Comparison of ENCODE assay signal across 8 cellular contexts in the genomic region with DNA sequence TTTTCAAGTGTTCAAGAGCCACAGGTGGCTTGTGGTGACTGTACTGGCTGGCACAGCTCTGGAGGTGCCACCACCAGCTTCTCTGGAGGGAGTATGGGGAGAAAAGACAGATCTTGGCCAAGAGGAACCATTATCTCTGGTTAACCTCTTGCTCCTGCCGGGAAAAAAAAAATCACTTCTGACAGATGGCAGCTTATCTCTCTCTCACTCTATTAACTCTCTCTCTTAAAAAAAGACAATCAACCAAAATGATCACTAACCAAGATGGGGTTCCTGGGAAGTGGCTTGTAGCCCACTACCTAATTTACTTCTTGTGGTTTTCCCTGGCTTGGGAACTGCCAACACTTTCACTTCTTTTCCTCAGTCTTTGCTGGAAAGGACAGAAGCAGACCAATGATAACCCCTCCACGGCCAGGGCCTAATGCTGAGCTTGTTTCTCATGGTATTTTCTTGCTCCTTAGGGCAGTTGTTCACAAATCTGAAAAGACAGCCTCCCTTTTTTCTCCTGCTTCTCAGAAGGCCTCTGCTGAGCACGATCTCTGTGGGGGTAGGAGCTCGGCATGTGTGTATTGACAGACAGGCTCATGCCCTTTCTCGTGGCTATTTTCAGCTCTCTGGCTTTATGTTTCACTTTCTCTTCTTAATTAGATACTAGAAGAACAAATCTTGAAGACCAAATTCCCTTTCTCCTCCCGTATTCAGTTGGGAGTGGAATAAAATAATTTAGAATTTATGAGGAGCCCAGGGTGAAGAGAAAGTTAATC. TPM values are rescaled to one million over a fixed set of nuclear protein-coding genes. Genes with fewer than 3 reads are reported as not detected.
DNase-seq lines count a peak whose midpoint lies in the region; ATAC-seq, FAIRE-seq and TF ChIP-seq lines count a peak whose summit lies in the region.

No MANE protein-coding gene starts in this region.

- peaks cover 4% of the 10 kb centered on the region for H3K4me1 ChIP-seq in endothelial cell of umbilical vein (ENCODE audit: control insufficient read depth, extremely low read depth, insufficient read depth, low read length)

- no peaks in the 10 kb centered on the region for H3K9me1 ChIP-seq in endothelial cell of umbilical vein (replicated peaks; ENCODE audit: control insufficient read depth, extremely low read depth, insufficient read depth, low read length)

- H3K9me3 Mint-ChIP-seq in endothelial cell (ENCODE audit: unreplicated experiment) = no peaks in the 10 kb centered on the region

- dilution Hi-C loops in endothelial cell of umbilical vein (cut with MboI; ENCODE audit: extremely low pct_ligation_motif_present, low sequenced_read_pairs) = no loop called here

- intact Hi-C loops in endothelial cell of umbilical vein (cut with micrococcal nuclease) = no loop called here

- H2AFZ ChIP-seq in endothelial cell of umbilical vein (ENCODE audit: low read depth, low read length) = no peak overlapping the region

- H3K4me1 Mint-ChIP-seq in endothelial cell (ENCODE audit: unreplicated experiment) = peaks cover 22% of the 10 kb centered on the region

- no peak overlapping the region for H3K4me3 Mint-ChIP-seq in endothelial cell (ENCODE audit: unreplicated experiment)

- no peaks in the 10 kb centered on the region for H4K20me1 ChIP-seq in endothelial cell of umbilical vein (replicated peaks; ENCODE audit: control insufficient read depth, extremely low read depth, insufficient read depth, low read length)

- no peaks in the 10 kb centered on the region for H3K79me2 ChIP-seq in endothelial cell of umbilical vein (ENCODE audit: control insufficient read depth, insufficient read depth, low read length)

- no peaks in the 10 kb centered on the region for H3K9me3 ChIP-seq in endothelial cell of umbilical vein (replicated peaks; ENCODE audit: control insufficient read depth, insufficient read depth, low read length)

- BruUV-seq in endothelial cell of umbilical vein (replicated peaks; lab: Mats Ljungman, UMichigan) = no TSS peak

- ATAC-seq in omental fat pad (ENCODE audit: low FRiP score) (peak; percentile 58), GM19455 (IDR thresholded peaks at IDR 0.05; ENCODE audit: unreplicated experiment) (no peak)

- TF ChIP-seq CTCF in GM12875 (IDR thresholded peaks at IDR 0.05; ENCODE audit: borderline replicate concordance, insufficient read depth, low read depth, low read length) (no peak), endothelial cell of umbilical vein (IDR thresholded peaks at IDR 0.05; ENCODE audit: extremely low read depth in 1 of 2, insufficient read depth in 1 of 2, low read depth in 1 of 2, low read length in 2 of 2) (no peak), omental fat pad (IDR thresholded peaks at IDR 0.05) (no peak), endothelial cell (IDR thresholded peaks at IDR 0.05; ENCODE audit: unreplicated experiment) (no peak)

- POLR2A ChIA-PET in endothelial cell of umbilical vein (lab: Charles Lee) = no interaction called here

- no peak for TF ChIP-seq POLR2A in endothelial cell of umbilical vein (IDR thresholded peaks at IDR 0.05; ENCODE audit: low read depth, low read length)

- no peak overlapping the region for H3K4me2 ChIP-seq in endothelial cell of umbilical vein (ENCODE audit: insufficient read depth, low read length)

- no peak overlapping the region for H3K9ac ChIP-seq in endothelial cell of umbilical vein (replicated peaks; ENCODE audit: extremely low read depth, insufficient read depth, low read length)

- no peak overlapping the region for H3K27ac ChIP-seq in endothelial cell of umbilical vein (ENCODE audit: insufficient read depth, low read depth, low read length)

- H3K4me3 ChIP-seq in GM12875 (ENCODE audit: low read depth, low read length) (peak overlapping the region; percentile 18), endothelial cell of umbilical vein (replicated peaks in 1 of 3; ENCODE audit: insufficient read depth in 1 of 3, low read depth in 1 of 3, low read length in 3 of 3) (no peak overlapping the region)

- H3K36me3 Mint-ChIP-seq in endothelial cell (ENCODE audit: low read depth, unreplicated experiment) = no peaks in the 10 kb centered on the region

- no peak for FAIRE-seq in endothelial cell of umbilical vein (lab: Jason Lieb, UNC)

- DNase-seq in NOMO-1 treated with DMSO at 0.1 percent for 48 hours (lab: John Stamatoyannopoulos, UW; ENCODE audit: unreplicated experiment) (peak; percentile 21), endothelial cell of umbilical vein (ENCODE audit: low read depth, low spot score) (no peak), omental fat pad (ENCODE audit: low spot score) (no peak), RKO (ENCODE audit: low spot score) (no peak), NCI-H2107 treated with DMSO at 0.1 percent for 48 hours (lab: John Stamatoyannopoulos, UW; ENCODE audit: unreplicated experiment) (no peak), endothelial cell (ENCODE audit: low spot score) (no peak)

- no peak overlapping the region for H3K27ac Mint-ChIP-seq in endothelial cell (ENCODE audit: unreplicated experiment)

- peaks cover 57 to 69% of the 10 kb centered on the region in 2 experiments for H3K27me3 ChIP-seq in endothelial cell of umbilical vein (ENCODE audit: control insufficient read depth in 2 of 2, insufficient read depth in 2 of 2, low read length in 2 of 2)

- H3K27me3 Mint-ChIP-seq in endothelial cell (ENCODE audit: unreplicated experiment) = peaks cover 22% of the 10 kb centered on the region

- no peaks in the 10 kb centered on the region for H3K36me3 ChIP-seq in endothelial cell of umbilical vein (ENCODE audit: control insufficient read depth in 2 of 2, extremely low read depth in 1 of 2, insufficient read depth in 2 of 2, low read length in 2 of 2)

- CTCF ChIA-PET in endothelial cell of umbilical vein (lab: Charles Lee) = interaction anchor here (1.4 to 2.3 kb wide), 5 partner anchors 11 to 100 kb away, joined by 4 to 6 read pairs (median 5); no protein-coding TSS in a partner anchor

TF ChIP-seq in endothelial cell of umbilical vein, 7 proteins besides CTCF, POLR2A, EP300 and RAD21:
- TF ChIP-seq, protein P1, sequence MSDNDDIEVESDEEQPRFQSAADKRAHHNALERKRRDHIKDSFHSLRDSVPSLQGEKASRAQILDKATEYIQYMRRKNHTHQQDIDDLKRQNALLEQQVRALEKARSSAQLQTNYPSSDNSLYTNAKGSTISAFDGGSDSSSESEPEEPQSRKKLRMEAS (IDR thresholded peaks at IDR 0.05; ENCODE audit: insufficient read depth, insufficient read length) = no peak
- TF ChIP-seq EZH2 (IDR thresholded peaks at IDR 0.05; ENCODE audit: borderline replicate concordance, low read depth, low read length, severe bottlenecking) (peak; percentile 4), MYC (IDR thresholded peaks at IDR 0.05; ENCODE audit: low read depth, low read length) (no peak), POLR2AphosphoS5 (IDR thresholded peaks at IDR 0.05; ENCODE audit: insufficient read depth, low read depth, low read length) (no peak), JUN (IDR thresholded peaks at IDR 0.05; ENCODE audit: borderline replicate concordance, insufficient read depth, insufficient read length, low read depth) (no peak), FOS (IDR thresholded peaks at IDR 0.05; ENCODE audit: borderline replicate concordance, insufficient read depth, low read length) (no peak)
TF ChIP-seq in endothelial cell of umbilical vein: peak in this region for 1.

RNA-seq across cellular contexts. Expression of a gene that starts 0.9 kb away (rescaled TPM):
- total RNA-seq in endothelial cell of umbilical vein = not detected in 2 replicates
- not detected in 2 replicates for polyA plus RNA-seq in endothelial cell of umbilical vein
- not detected in 2 replicates for polyA plus RNA-seq in endothelial cell of umbilical vein (2011; cell fraction: cytosol; rRNA removed)
- not detected in 2 replicates for polyA plus RNA-seq in endothelial cell of umbilical vein (2011; cell fraction: nucleus; rRNA removed)
- polyA plus RNA-seq in endothelial cell of umbilical vein (2012) = not detected in 2 replicates
- polyA minus RNA-seq in endothelial cell of umbilical vein = not detected in 2 replicates
- polyA minus RNA-seq in endothelial cell of umbilical vein (2011; cell fraction: cytosol; rRNA and poly(A)+ RNA removed) = not detected
- not detected in 2 replicates for polyA minus RNA-seq in endothelial cell of umbilical vein (2011; cell fraction: nucleus; rRNA and poly(A)+ RNA removed)
- not detected for total RNA-seq in omental fat pad
- total RNA-seq in endothelial cell (ENCODE audit: unreplicated experiment) = not detected

RNA-seq across cellular contexts. Expression of a gene that starts 3.8 kb away (rescaled TPM):
- total RNA-seq in endothelial cell of umbilical vein = not detected in 2 replicates
- polyA plus RNA-seq in endothelial cell of umbilical vein = not detected in 2 replicates
- not detected in 2 replicates for polyA plus RNA-seq in endothelial cell of umbilical vein (2011; cell fraction: cytosol; rRNA removed)
- not detected in 2 replicates for polyA plus RNA-seq in endothelial cell of umbilical vein (2011; cell fraction: nucleus; rRNA removed)
- polyA plus RNA-seq in endothelial cell of umbilical vein (2012) = not detected in 2 replicates
- not detected in 2 replicates for polyA minus RNA-seq in endothelial cell of umbilical vein
- polyA minus RNA-seq in endothelial cell of umbilical vein (2011; cell fraction: cytosol; rRNA and poly(A)+ RNA removed) = not detected
- polyA minus RNA-seq in endothelial cell of umbilical vein (2011; cell fraction: nucleus; rRNA and poly(A)+ RNA removed) = not detected in 2 replicates
- not detected for total RNA-seq in omental fat pad
- total RNA-seq in endothelial cell (ENCODE audit: unreplicated experiment) = not detected

RNA-seq across cellular contexts. Expression of a gene that starts 42.9 kb away (rescaled TPM):
- total RNA-seq in endothelial cell of umbilical vein (96.9 and 112 TPM in 2 replicates), omental fat pad (10 to 100 TPM; 38.8 to 53.4 (median 46.8) TPM), endothelial cell (ENCODE audit: unreplicated experiment) (99.5 TPM)
- 71.5 and 79.1 TPM in 2 replicates for polyA plus RNA-seq in endothelial cell of umbilical vein
- 93.1 and 114 TPM in 2 replicates for polyA plus RNA-seq in endothelial cell of umbilical vein (2011; cell fraction: cytosol; rRNA removed)
- polyA plus RNA-seq in endothelial cell of umbilical vein (2011; cell fraction: nucleus; rRNA removed) = 100 and 119 TPM in 2 replicates
- 86.1 and 122 TPM in 2 replicates for polyA plus RNA-seq in endothelial cell of umbilical vein (2012)
- 59.6 and 65.3 TPM in 2 replicates for polyA minus RNA-seq in endothelial cell of umbilical vein
- polyA minus RNA-seq in endothelial cell of umbilical vein (2011; cell fraction: cytosol; rRNA and poly(A)+ RNA removed) = 110 TPM
- 23.2 and 35.2 TPM in 2 replicates for polyA minus RNA-seq in endothelial cell of umbilical vein (2011; cell fraction: nucleus; rRNA and poly(A)+ RNA removed)
